7 cellular contexts compared by ENCODE assay signal in the genomic region with DNA sequence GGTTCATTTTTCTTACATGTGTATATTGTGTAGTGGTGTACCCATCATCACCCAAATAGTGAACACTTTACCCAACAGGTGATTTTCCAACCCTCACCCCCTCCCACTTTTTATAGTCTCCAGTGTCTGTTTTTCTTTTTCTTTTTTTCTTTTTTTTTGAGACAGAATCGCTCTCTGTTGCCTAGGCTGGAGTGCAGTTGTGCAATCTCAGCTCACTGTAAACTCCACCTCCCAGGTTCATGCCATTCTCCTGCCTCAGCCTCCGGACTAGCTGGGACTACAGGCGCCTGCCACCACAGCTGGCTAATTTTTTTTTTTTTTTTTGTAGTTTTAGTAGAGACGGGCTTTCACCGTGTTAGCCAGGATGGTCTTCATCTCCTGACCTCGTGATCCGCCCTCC.
DNase-seq lines count a peak whose midpoint lies in the region; ATAC-seq and TF ChIP-seq lines count a peak whose summit lies in the region.
"Not testable (repeated sequence)": the region's sequence is repeated elsewhere in the genome, so short reads cannot be mapped to it uniquely, and the experiment has no call there.

No MANE protein-coding gene starts in this region.

- DNase-seq in EH (ENCODE audit: low read depth) (peak; percentile 45), HFFc6 (peak; percentile 39), mammary epithelial cell (peak; percentile 41), fibroblast of mammary gland (ENCODE audit: low read depth) (peak; percentile 2), trophoblast cell (peak; percentile 54 to 72), upper lobe of right lung (peak; percentile 36)
- not testable (repeated sequence) for DNase-seq in RWPE2 (ENCODE audit: low spot score)

- not testable (repeated sequence) for H4K20me1 ChIP-seq in mammary epithelial cell (ENCODE audit: insufficient read depth, low read length)

- not testable (repeated sequence) for H3K27me3 ChIP-seq in RWPE2 (ENCODE audit: insufficient read depth, poor library complexity, severe bottlenecking); mammary epithelial cell (ENCODE audit: insufficient read depth, low read length); trophoblast cell (ENCODE audit: insufficient read depth, low read length); upper lobe of right lung

- H3K4me1 ChIP-seq in RWPE2 (ENCODE audit: insufficient read depth, poor library complexity, severe bottlenecking) (peaks cover 25% of the 10 kb centered on the region), mammary epithelial cell (ENCODE audit: insufficient read depth, low read length) (peaks cover 30% of the 10 kb centered on the region), trophoblast cell (ENCODE audit: control insufficient read depth in 1 of 2, insufficient read depth in 2 of 2, low read length in 2 of 2) (peaks cover 14 to 19% of the 10 kb centered on the region in 2 experiments)
- H3K4me1 ChIP-seq in upper lobe of right lung, result not testable (repeated sequence)

- H3K79me2 ChIP-seq in mammary epithelial cell (ENCODE audit: insufficient read depth, low read length); trophoblast cell (ENCODE audit: control insufficient read depth, insufficient read depth, low read length, poor library complexity): not testable (repeated sequence)

- H3K4me2 ChIP-seq in mammary epithelial cell (ENCODE audit: insufficient read depth, low read depth, low read length), result peak overlapping the region; percentile 39
- not testable (repeated sequence) for H3K4me2 ChIP-seq in trophoblast cell (ENCODE audit: low read length)

- CTCF ChIA-PET in mammary epithelial cell (lab: Charles Lee; ENCODE audit: low non-redundant PET), result interaction anchor here (0.6 to 0.7 kb wide), 2 partner anchors 242 to 393 kb away, joined by 6 read pairs; no protein-coding TSS in a partner anchor

- in situ Hi-C loops in mammary epithelial cell (cut with MboI; ENCODE audit: low sequenced_read_pairs in 2 of 2), result not testable (repeated sequence)

- H2AK5ac ChIP-seq in trophoblast cell (ENCODE audit: low read length), result not testable (repeated sequence)

- peaks cover 32% of the 10 kb centered on the region for H3K4me1 Mint-ChIP-seq in HFFc6 (ENCODE audit: low read depth)

- not testable (repeated sequence) for H4K12ac ChIP-seq in trophoblast cell (ENCODE audit: low read depth, low read length)

- H3K9me3 Mint-ChIP-seq in HFFc6, result not testable (repeated sequence)

- H3K36me3 Mint-ChIP-seq in HFFc6 (ENCODE audit: low read depth), result not testable (repeated sequence)

- peak overlapping the region; percentile 41; the same call in 1 of the 2 replicates for H3K4me3 Mint-ChIP-seq in HFFc6

- not testable (repeated sequence) for H3K23ac ChIP-seq in trophoblast cell (ENCODE audit: low read length)

- BruUV-seq in mammary epithelial cell (replicated peaks; lab: Mats Ljungman, UMichigan), result not testable (repeated sequence)

- peak overlapping the region; percentile 35 for H2AFZ ChIP-seq in mammary epithelial cell (ENCODE audit: low read depth, low read length)
- not testable (repeated sequence) for H2AFZ ChIP-seq in trophoblast cell (ENCODE audit: insufficient read depth, low read length, poor library complexity)

- H3K14ac ChIP-seq in trophoblast cell (ENCODE audit: low read length), result not testable (repeated sequence)

- WGBS in mammary epithelial cell (ENCODE audit: low coverage, missing lambda C conversion rate), result 38% methylated on average over 5 of the region's 7 CpGs
- no CpG with 5 or more reads among the region's 7 CpGs for WGBS in trophoblast cell (ENCODE audit: extremely low coverage, insufficient coverage, insufficient read length)

- H3K36me3 ChIP-seq in RWPE2 (ENCODE audit: low read depth); mammary epithelial cell (ENCODE audit: insufficient read depth, low read length); trophoblast cell (ENCODE audit: control insufficient read depth in 1 of 2, insufficient read depth in 2 of 2, low read length in 2 of 2); upper lobe of right lung: not testable (repeated sequence)

- not testable (repeated sequence) for H2BK12ac ChIP-seq in trophoblast cell (ENCODE audit: low read length)

- H2BK5ac ChIP-seq in trophoblast cell (ENCODE audit: low read depth, low read length, poor library complexity), result not testable (repeated sequence)

- H3K27me3 Mint-ChIP-seq in HFFc6 (ENCODE audit: insufficient read depth), result not testable (repeated sequence)

- H3K4ac ChIP-seq in trophoblast cell (ENCODE audit: low read depth, low read length), result not testable (repeated sequence)

- H3K27ac ChIP-seq in RWPE2 (ENCODE audit: poor library complexity, severe bottlenecking) (peak overlapping the region; percentile 94), mammary epithelial cell (ENCODE audit: insufficient read depth, low read depth, low read length) (peak overlapping the region; percentile 90)
- not testable (repeated sequence) for H3K27ac ChIP-seq in trophoblast cell (ENCODE audit: low read depth, low read length); upper lobe of right lung

- dilution Hi-C loops in mammary epithelial cell (cut with HindIII; ENCODE audit: low sequenced_read_pairs), result not testable (repeated sequence)

- not testable (repeated sequence) for H3K4me3 ChIP-seq in RWPE2 (ENCODE audit: severe bottlenecking); mammary epithelial cell (replicated peaks in 1 of 3; ENCODE audit: insufficient read depth in 1 of 3, low read depth in 2 of 3, low read length in 3 of 3); fibroblast of mammary gland (ENCODE audit: control insufficient read depth, low read depth, low read length); trophoblast cell (ENCODE audit: low read depth, low read length); upper lobe of right lung

- not testable (repeated sequence) for H3K9ac ChIP-seq in mammary epithelial cell (ENCODE audit: insufficient read depth, low read length); trophoblast cell (ENCODE audit: low read length)

- H3K9me3 ChIP-seq in RWPE2 (ENCODE audit: severe bottlenecking); mammary epithelial cell (replicated peaks; ENCODE audit: insufficient read depth, low read length); trophoblast cell (ENCODE audit: insufficient read depth, low read depth, low read length); upper lobe of right lung: not testable (repeated sequence)

- H2BK120ac ChIP-seq in trophoblast cell (ENCODE audit: insufficient read depth, low read length, poor library complexity), result not testable (repeated sequence)

- H3K27ac Mint-ChIP-seq in HFFc6, result peak overlapping the region; percentile 57

- not testable (repeated sequence) for H3K18ac ChIP-seq in trophoblast cell (ENCODE audit: low read length)

- TF ChIP-seq CTCF in HFFc6 (IDR thresholded peaks at IDR 0.05); RWPE2 (IDR thresholded peaks at IDR 0.05; ENCODE audit: poor library complexity, severe bottlenecking); mammary epithelial cell (conservative IDR thresholded peaks at IDR 0.05 in 1 of 2, IDR thresholded peaks at IDR 0.05 in 1 of 2; ENCODE audit: extremely low read depth in 1 of 2, insufficient read depth in 1 of 2, low read depth in 1 of 2, low read length in 2 of 2); fibroblast of mammary gland (conservative IDR thresholded peaks at IDR 0.05; ENCODE audit: control insufficient read depth, insufficient read depth, low read depth, low read length); upper lobe of right lung (IDR thresholded peaks at IDR 0.05): not testable (repeated sequence)

- intact Hi-C loops in mammary epithelial cell (cut with micrococcal nuclease), result loop anchor here (1.0 to 10.0 kb wide), 3 partner anchors 110 to 637 kb away; no protein-coding TSS in a partner anchor
- intact Hi-C loops in upper lobe of right lung (cut with DNase I), result not testable (repeated sequence)

- H4K91ac ChIP-seq in trophoblast cell (ENCODE audit: low read depth, low read length), result not testable (repeated sequence)

- ATAC-seq in RWPE2 (ENCODE audit: low read depth); upper lobe of right lung: not testable (repeated sequence)

- H4K8ac ChIP-seq in trophoblast cell (ENCODE audit: low read depth, low read length), result not testable (repeated sequence)

- not testable (repeated sequence) for H3K79me1 ChIP-seq in trophoblast cell (ENCODE audit: low read length)
